12 cellular contexts compared by ENCODE assay signal in the genomic region with DNA sequence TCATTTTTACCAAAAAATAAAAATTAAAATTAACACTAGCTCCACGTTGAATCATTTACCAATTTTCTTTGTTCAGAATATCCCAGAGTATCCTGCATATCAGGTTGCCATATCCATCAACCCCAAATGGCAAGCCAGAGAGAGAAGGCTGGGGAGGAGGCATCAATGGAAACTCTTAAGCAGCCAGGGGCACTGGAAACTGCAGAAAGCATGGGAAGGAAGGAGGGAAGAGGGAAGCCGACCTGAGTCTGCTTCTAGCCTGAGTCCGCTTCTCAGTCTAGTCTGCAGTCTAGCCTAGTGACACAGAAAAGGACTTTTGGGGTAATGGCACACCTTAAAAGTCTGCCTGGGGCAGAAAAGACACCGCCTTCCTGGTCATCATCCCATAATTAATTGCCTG. TPM values are rescaled to one million over a fixed set of nuclear protein-coding genes. Genes with fewer than 3 reads are reported as not detected.
DNase-seq lines count a peak whose midpoint lies in the region; ATAC-seq and TF ChIP-seq lines count a peak whose summit lies in the region.
"Had no signal": no experiment of that assay in that cellular context is flagged by ENCODE, and none has a peak within 500 bp of the region (broad histone marks: within the 10 kb centered on the region; RNA-seq: fewer than 3 reads in every experiment).

No MANE protein-coding gene starts in this region.

- H3K9me2 ChIP-seq in GM23248 (ENCODE audit: insufficient read depth), result no peaks in the 10 kb centered on the region

- no peak for ATAC-seq in naive thymus-derived CD4-positive, alpha-beta T cell
- no peak for ATAC-seq in GM21529 (IDR thresholded peaks at IDR 0.05; ENCODE audit: unreplicated experiment)
- ATAC-seq in Right ventricle myocardium inferior, result no peak
- ATAC-seq in left colon, result no peak

- H3F3A ChIP-seq in GM23248 (ENCODE audit: insufficient read depth), result peaks cover 22% of the 10 kb centered on the region; the same call in 1 of the 2 replicates

- H3K36me3 ChIP-seq in GM23248 (ENCODE audit: low read depth) (no peaks in the 10 kb centered on the region), BE2C (no peaks in the 10 kb centered on the region)
- no peaks in the 10 kb centered on the region for H3K36me3 ChIP-seq in naive thymus-derived CD4-positive, alpha-beta T cell (ENCODE audit: control insufficient read depth in 2 of 3, insufficient read depth in 3 of 3, low read length in 3 of 3)

- peak overlapping the region; percentile 10 for H3K4me3 Mint-ChIP-seq in activated T-helper 2 cell treated with anti-CD3 and anti-CD28 coated beads, Interferon-gamma antibody, Interleukin-2, Interleukin-4, amounts not matched to agents 10 μg/mL and 5 μg/mL and 100 μg/mL, durations not matched to agents 14 hours and 24 hours and 36 hours (ENCODE audit: low read depth)
- H3K4me3 Mint-ChIP-seq in naive thymus-derived CD4-positive, alpha-beta T cell, result peak overlapping the region in 6 of 10 donors; percentile 33 to 99 (median 42)

- H3K27ac ChIP-seq in AG04450 (ENCODE audit: low read depth, low read length) (peak overlapping the region; percentile 12), GM23248 (peak overlapping the region; percentile 89)
- no peak overlapping the region for H3K27ac ChIP-seq in naive thymus-derived CD4-positive, alpha-beta T cell (ENCODE audit: low read depth, low read length)

- H3K4me3 ChIP-seq in AG04450 (ENCODE audit: low read depth, low read length) (no peak overlapping the region), GM23248 (no peak overlapping the region), BE2C (ENCODE audit: low read depth, low read length) (no peak overlapping the region)
- peak overlapping the region; percentile 71 for H3K4me3 ChIP-seq in naive thymus-derived CD4-positive, alpha-beta T cell (ENCODE audit: low read length)

- peak overlapping the region; percentile 64 for H3K27ac Mint-ChIP-seq in activated T-helper 2 cell treated with anti-CD3 and anti-CD28 coated beads, Interferon-gamma antibody, Interleukin-2, Interleukin-4, amounts not matched to agents 10 μg/mL and 5 μg/mL and 100 μg/mL, durations not matched to agents 14 hours and 24 hours and 36 hours
- H3K27ac Mint-ChIP-seq in naive thymus-derived CD4-positive, alpha-beta T cell, result peak overlapping the region in 8 of 9 donors; percentile 94 to 100 (median 98)

- POLR2A ChIA-PET in AG04450 (lab: Yijun Ruan, JAX), result interaction anchor here (1.5 kb wide), 1 partner anchor 25 kb away, joined by 6 read pairs; no protein-coding TSS in a partner anchor
- POLR2A ChIA-PET in naive thymus-derived CD4-positive, alpha-beta T cell (lab: Charles Lee), result interaction anchor here (0.7 to 6.5 kb wide), 11 partner anchors 11 to 1025 kb away, joined by 3 to 136 read pairs (median 3); partner anchors contain the start of gene BCL2A1

- no peaks in the 10 kb centered on the region for H3K9me3 ChIP-seq in AG04450 (ENCODE audit: control insufficient read depth, insufficient read depth, low read length)
- no peaks in the 10 kb centered on the region for H3K9me3 ChIP-seq in GM23248 (ENCODE audit: low read depth)
- no peaks in the 10 kb centered on the region for H3K9me3 ChIP-seq in naive thymus-derived CD4-positive, alpha-beta T cell (ENCODE audit: control insufficient read depth in 2 of 3, low read length in 3 of 3)
- H3K9me3 ChIP-seq in BE2C, result no peaks in the 10 kb centered on the region

- H3K9ac ChIP-seq in GM23248, result peak overlapping the region; percentile 63; the same call in 1 of the 2 replicates

- no peaks in the 10 kb centered on the region for H4K20me1 ChIP-seq in GM23248 (ENCODE audit: insufficient read depth)

- WGBS in GM23248 (ENCODE audit: low coverage in 1 of 2, low lambda C conversion rate in 2 of 2, missing lambda C conversion rate in 2 of 2), 2 experiments, result 93 to 95% methylated on average over 4 of the region's 4 CpGs

- H3K4me1 Mint-ChIP-seq in activated T-helper 2 cell treated with anti-CD3 and anti-CD28 coated beads, Interferon-gamma antibody, Interleukin-2, Interleukin-4, amounts not matched to agents 10 μg/mL and 5 μg/mL and 100 μg/mL, durations not matched to agents 14 hours and 24 hours and 36 hours (ENCODE audit: low read depth), result peaks cover 53% of the 10 kb centered on the region
- peaks cover 25 to 53% (median 38%) of the 10 kb centered on the region in 7 donors for H3K4me1 Mint-ChIP-seq in naive thymus-derived CD4-positive, alpha-beta T cell

- H3K9me3 Mint-ChIP-seq in activated T-helper 2 cell treated with anti-CD3 and anti-CD28 coated beads, Interferon-gamma antibody, Interleukin-2, Interleukin-4, amounts not matched to agents 10 μg/mL and 5 μg/mL and 100 μg/mL, durations not matched to agents 14 hours and 24 hours and 36 hours, result no peaks in the 10 kb centered on the region
- peaks cover 0 to 2% (median 0%) of the 10 kb centered on the region in 11 donors for H3K9me3 Mint-ChIP-seq in naive thymus-derived CD4-positive, alpha-beta T cell

- peaks cover 21% of the 10 kb centered on the region for H3K4me1 ChIP-seq in GM23248 (ENCODE audit: insufficient read depth)
- peaks cover 20 to 23% of the 10 kb centered on the region in 2 donors for H3K4me1 ChIP-seq in naive thymus-derived CD4-positive, alpha-beta T cell (ENCODE audit: control insufficient read depth in 2 of 2, insufficient read depth in 2 of 2, low read length in 2 of 2)
- H3K4me1 ChIP-seq in BE2C, result peaks cover 24% of the 10 kb centered on the region; the same call in 1 of the 2 replicates

- H2AFZ ChIP-seq in GM23248, result no peak overlapping the region

- H3K36me3 Mint-ChIP-seq in activated T-helper 2 cell treated with anti-CD3 and anti-CD28 coated beads, Interferon-gamma antibody, Interleukin-2, Interleukin-4, amounts not matched to agents 10 μg/mL and 5 μg/mL and 100 μg/mL, durations not matched to agents 14 hours and 24 hours and 36 hours (ENCODE audit: low read depth), result peaks cover 34% of the 10 kb centered on the region
- peaks cover 0 to 26% (median 12%) of the 10 kb centered on the region in 5 donors for H3K36me3 Mint-ChIP-seq in naive thymus-derived CD4-positive, alpha-beta T cell

- DNase-seq in AG04450 (ENCODE audit: low read depth, low spot score) (no peak), GM23248 (peak; percentile 6), Right ventricle myocardium inferior (ENCODE audit: missing footprints) (no peak), BE2C (no peak), left colon (no peak)
- DNase-seq in activated T-helper 2 cell treated with anti-CD3 and anti-CD28 coated beads, Interferon-gamma antibody, Interleukin-2, Interleukin-4, amounts not matched to agents 10 μg/mL and 5 μg/mL and 100 μg/mL, durations not matched to agents 14 hours and 24 hours and 36 hours (ENCODE audit: low spot score), result no peak
- no peak for DNase-seq in naive thymus-derived CD4-positive, alpha-beta T cell
- DNase-seq: Calu3; central memory CD4-positive, alpha-beta T cell; NCI-H1694 treated with DMSO at 0.1 percent for 48 hours; T-helper 9 cell had no signal

- intact Hi-C loops in activated T-helper 2 cell treated with anti-CD3 and anti-CD28 coated beads, Interferon-gamma antibody, Interleukin-2, Interleukin-4, amounts not matched to agents 10 μg/mL and 5 μg/mL and 100 μg/mL, durations not matched to agents 14 hours and 24 hours and 36 hours (cut with micrococcal nuclease), result loop anchor here (10.0 kb wide), 1 partner anchor 256 kb away; the partner anchor contains the start of gene FAH
- intact Hi-C loops in naive thymus-derived CD4-positive, alpha-beta T cell (cut with micrococcal nuclease), result loop anchor here in 1 of 2 donors (5.0 to 10.0 kb wide), 2 partner anchors 1026 to 1086 kb away; partner anchors contain the start of genes MESD and MORF4L1
- intact Hi-C loops in Right ventricle myocardium inferior (cut with DNase I) (loop anchor here (10.0 kb wide), 1 partner anchor 156 kb away; the partner anchor contains the start of gene ZFAND6), left colon (cut with DNase I, micrococcal nuclease) (no loop called here)

- TF ChIP-seq CTCF in AG04450 (IDR thresholded peaks at IDR 0.05; ENCODE audit: low read depth, low read length) (no peak), BE2C (IDR thresholded peaks at IDR 0.05; ENCODE audit: low read depth, low read length) (no peak)

- H3K27me3 ChIP-seq in AG04450 (ENCODE audit: control insufficient read depth, insufficient read depth, low read length) (no peaks in the 10 kb centered on the region), GM23248 (replicated peaks; ENCODE audit: insufficient read depth) (no peaks in the 10 kb centered on the region), BE2C (no peaks in the 10 kb centered on the region)
- H3K27me3 ChIP-seq in naive thymus-derived CD4-positive, alpha-beta T cell (ENCODE audit: control insufficient read depth in 2 of 2, insufficient read depth in 2 of 2, low read length in 2 of 2), result no peaks in the 10 kb centered on the region

- CTCF ChIA-PET in AG04450 (lab: Charles Lee), result interaction anchor here (0.7 to 6.2 kb wide), 3 partner anchors 24 to 95 kb away, joined by 3 to 36 read pairs (median 26); no protein-coding TSS in a partner anchor
- CTCF ChIA-PET in naive thymus-derived CD4-positive, alpha-beta T cell (lab: Charles Lee), result interaction anchor here (0.6 to 1.8 kb wide), 3 partner anchors 17 to 94 kb away, joined by 3 to 10 read pairs (median 3); no protein-coding TSS in a partner anchor

- in situ Hi-C loops in GM23248 (cut with MboI), result loop anchor here (10.0 kb wide), 1 partner anchor 96 kb away; no protein-coding TSS in a partner anchor

- peak overlapping the region; percentile 48 for H3K4me2 ChIP-seq in GM23248 (ENCODE audit: unreplicated experiment)

- H3K27me3 Mint-ChIP-seq in activated T-helper 2 cell treated with anti-CD3 and anti-CD28 coated beads, Interferon-gamma antibody, Interleukin-2, Interleukin-4, amounts not matched to agents 10 μg/mL and 5 μg/mL and 100 μg/mL, durations not matched to agents 14 hours and 24 hours and 36 hours (ENCODE audit: low read depth), result no peaks in the 10 kb centered on the region
- H3K27me3 Mint-ChIP-seq in naive thymus-derived CD4-positive, alpha-beta T cell, result no peaks in the 10 kb centered on the region

- peaks cover 16% of the 10 kb centered on the region for H3K79me2 ChIP-seq in GM23248 (ENCODE audit: insufficient read depth)

RNA-seq across cellular contexts. Expression of gene MTHFS, which starts 1.6 kb away (rescaled TPM):
- polyA plus RNA-seq in AG04450 (2011; rRNA removed), result 19.0 and 20.0 TPM in 2 replicates
- 4.5 and 4.7 TPM in 2 replicates for polyA minus RNA-seq in AG04450 (2011; rRNA and poly(A)+ RNA removed)
- 17.4 and 29.1 TPM in 2 replicates for total RNA-seq in GM23248 (2014; rRNA removed; shearing (Covaris generic))
- 37.3 and 38.2 TPM in 2 replicates for polyA plus RNA-seq in GM23248 (2016; fragmentation: Nextera tagmentation; extraction: Ambion mirVana)
- 33.3 and 34.6 TPM in 2 replicates for total RNA-seq in activated T-helper 2 cell treated with anti-CD3 and anti-CD28 coated beads, Interferon-gamma antibody, Interleukin-2, Interleukin-4, amounts not matched to agents 10 μg/mL and 5 μg/mL and 100 μg/mL, durations not matched to agents 14 hours and 24 hours and 36 hours
- total RNA-seq in naive thymus-derived CD4-positive, alpha-beta T cell, result 10 to 100 TPM; 15.8 to 31.8 (median 20.3) TPM
- polyA plus RNA-seq in naive thymus-derived CD4-positive, alpha-beta T cell, result 10 to 100 TPM; 89.1 to 93.3 TPM
- 19.1 TPM for total RNA-seq in Right ventricle myocardium inferior
- polyA plus RNA-seq in BE2C (2012; ENCODE audit: insufficient read depth, insufficient read length, low read depth), result 94.9 TPM
- 10 to 100 TPM; 20.0 to 22.0 TPM for total RNA-seq in left colon

Comparison
In these comparisons a context has a peak if more than half of its experiments do, and no peak if none do; other contexts are left out.
1. intact Hi-C loops: an anchor here in activated T-helper 2 cell treated with anti-CD3 and anti-CD28 coated beads, Interferon-gamma antibody, Interleukin-2, Interleukin-4, amounts not matched to agents 10 μg/mL and 5 μg/mL and 100 μg/mL, durations not matched to agents 14 hours and 24 hours and 36 hours (10.0 kb wide) and Right ventricle myocardium inferior (10.0 kb wide); none called in left colon.